In the genomic region with DNA sequence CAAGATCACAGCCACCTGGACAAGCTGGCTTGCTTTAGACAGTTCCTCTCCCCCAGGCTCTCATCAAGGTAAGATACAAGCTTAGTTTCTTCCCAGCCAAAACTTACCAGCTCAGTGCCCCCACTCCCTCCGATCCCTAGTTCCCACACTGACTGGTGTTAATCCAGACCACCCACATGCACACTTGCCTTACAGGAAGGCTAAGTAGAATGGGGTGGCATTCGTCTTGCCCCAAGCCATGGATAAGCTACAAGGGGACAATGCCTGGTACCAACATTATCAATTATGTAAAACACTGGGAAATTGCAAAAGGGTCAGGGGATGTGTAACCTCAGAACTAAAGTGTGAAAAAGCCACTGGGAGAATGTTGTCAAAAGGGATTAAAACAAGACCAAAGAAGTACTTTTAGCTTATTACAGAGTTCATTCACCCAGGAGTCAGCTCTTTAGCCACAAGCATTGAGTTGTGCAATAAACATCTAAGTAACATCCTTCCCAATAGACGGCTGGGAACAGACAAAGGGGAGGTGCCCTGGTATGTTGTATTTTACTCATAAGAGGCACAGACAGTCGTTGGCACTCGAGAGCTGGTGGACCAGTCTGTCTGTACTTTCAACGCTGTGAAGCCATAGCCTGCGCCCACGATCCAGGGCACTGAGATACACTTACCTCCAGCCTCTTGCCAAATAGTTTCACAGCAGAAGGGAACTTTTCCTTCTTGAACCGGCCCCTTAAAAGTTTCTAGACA, we compare ENCODE assay signal across 8 cellular contexts. TPM values are rescaled to one million over a fixed set of nuclear protein-coding genes. Genes with fewer than 3 reads are reported as not detected.
DNase-seq lines count a peak whose midpoint lies in the region; ATAC-seq, FAIRE-seq and TF ChIP-seq lines count a peak whose summit lies in the region.

No MANE protein-coding gene starts in this region.

- CTCF ChIA-PET in mammary epithelial cell (lab: Charles Lee; ENCODE audit: low non-redundant PET), result interaction anchor here (0.6 kb wide), 1 partner anchor 58 kb away, joined by 9 read pairs; no protein-coding TSS in a partner anchor

- H3K4me2 ChIP-seq in mammary epithelial cell (ENCODE audit: insufficient read depth, low read depth, low read length), result peak overlapping the region; percentile 93

- no peaks in the 10 kb centered on the region for H3K9me3 ChIP-seq in mammary epithelial cell (replicated peaks; ENCODE audit: insufficient read depth, low read length)
- H3K9me3 ChIP-seq in liver (ENCODE audit: control insufficient read depth in 4 of 4, low read length in 3 of 4), result no peaks in the 10 kb centered on the region
- no peaks in the 10 kb centered on the region for H3K9me3 ChIP-seq in thoracic aorta

- TF ChIP-seq CTCF in NB4 (IDR thresholded peaks at IDR 0.05; ENCODE audit: low read depth, low read length) (no peak), mammary epithelial cell (conservative IDR thresholded peaks at IDR 0.05 in 1 of 2, IDR thresholded peaks at IDR 0.05 in 1 of 2; ENCODE audit: extremely low read depth in 1 of 2, insufficient read depth in 1 of 2, low read depth in 1 of 2, low read length in 2 of 2) (no peak), liver (IDR thresholded peaks at IDR 0.05; ENCODE audit: low read depth, low read length, missing input control) (no peak), thoracic aorta (IDR thresholded peaks at IDR 0.05) (no peak)

- ATAC-seq in thoracic aorta (ENCODE audit: insufficient number of reproducible peaks, low FRiP score, low read depth) (no peak), GM19397 (IDR thresholded peaks at IDR 0.05; ENCODE audit: unreplicated experiment) (no peak)

- H3K9ac ChIP-seq in mammary epithelial cell (ENCODE audit: insufficient read depth, low read length) (peak overlapping the region; percentile 60), liver (ENCODE audit: low read depth in 1 of 2, low read length in 2 of 2) (peak overlapping the region; percentile 82 to 92)

- no peaks in the 10 kb centered on the region for H4K20me1 ChIP-seq in mammary epithelial cell (ENCODE audit: insufficient read depth, low read length)

- TF ChIP-seq RAD21 in liver (IDR thresholded peaks at IDR 0.05), result peak; percentile 41 to 51

- FAIRE-seq in RCC 7860 (lab: Jason Lieb, UNC), result no peak

- H3K36me3 ChIP-seq in mammary epithelial cell (ENCODE audit: insufficient read depth, low read length), result peaks cover 42% of the 10 kb centered on the region
- peaks cover 4 to 26% (median 24%) of the 10 kb centered on the region in 4 donors for H3K36me3 ChIP-seq in liver (ENCODE audit: control insufficient read depth in 4 of 4, insufficient read depth in 3 of 4, low read depth in 1 of 4, low read length in 3 of 4)
- peaks cover 13% of the 10 kb centered on the region for H3K36me3 ChIP-seq in thoracic aorta

- no peak overlapping the region for H2AFZ ChIP-seq in mammary epithelial cell (ENCODE audit: low read depth, low read length)

- H3K4me3 ChIP-seq in NB4 (ENCODE audit: low read depth, low read length) (peak overlapping the region; percentile 66), mammary epithelial cell (replicated peaks in 1 of 3; ENCODE audit: insufficient read depth in 1 of 3, low read depth in 2 of 3, low read length in 3 of 3) (peak overlapping the region; percentile 51 to 97 (median 82)), liver (ENCODE audit: low read depth in 1 of 3, low read length in 3 of 3) (peak overlapping the region; percentile 78 to 88 (median 80)), thoracic aorta (peak overlapping the region; percentile 85)

- 17% methylated on average over 9 of the region's 9 CpGs for WGBS in mammary epithelial cell (ENCODE audit: low coverage, missing lambda C conversion rate)
- 27% methylated on average over 9 of the region's 9 CpGs for WGBS in liver

- intact Hi-C loops in mammary epithelial cell (cut with micrococcal nuclease), result no loop called here

- H3K79me2 ChIP-seq in mammary epithelial cell (ENCODE audit: insufficient read depth, low read length), result peaks cover 77% of the 10 kb centered on the region

- no peak for TF ChIP-seq POLR2A in NB4 (IDR thresholded peaks at IDR 0.05; ENCODE audit: extremely low read depth, insufficient read length)

- H3K4me1 ChIP-seq in mammary epithelial cell (ENCODE audit: insufficient read depth, low read length), result peaks cover 24% of the 10 kb centered on the region
- peaks cover 5 to 41% (median 24%) of the 10 kb centered on the region in 4 donors for H3K4me1 ChIP-seq in liver (ENCODE audit: control insufficient read depth in 4 of 4, insufficient read depth in 4 of 4, low read length in 3 of 4)
- peaks cover 5 to 30% of the 10 kb centered on the region in 2 donors for H3K4me1 ChIP-seq in thoracic aorta (ENCODE audit: control insufficient read depth in 1 of 2, low read depth in 2 of 2)

- H3K27me3 ChIP-seq in mammary epithelial cell (ENCODE audit: insufficient read depth, low read length), result no peaks in the 10 kb centered on the region
- H3K27me3 ChIP-seq in liver (ENCODE audit: control insufficient read depth in 4 of 4, insufficient read depth in 4 of 4, low read length in 3 of 4), result no peaks in the 10 kb centered on the region
- no peaks in the 10 kb centered on the region for H3K27me3 ChIP-seq in thoracic aorta (replicated peaks; ENCODE audit: insufficient read depth)

- in situ Hi-C loops in mammary epithelial cell (cut with MboI; ENCODE audit: low sequenced_read_pairs in 2 of 2), result no loop called here

- DNase-seq in GM04503 (ENCODE audit: low read depth), result peak; percentile 36
- DNase-seq in NB4 (ENCODE audit: low read depth), result peak; percentile 89
- peak; percentile 83 for DNase-seq in mammary epithelial cell
- DNase-seq in thoracic aorta (ENCODE audit: low spot score), result no peak
- no peak for DNase-seq in stimulated activated CD4-positive, alpha-beta T cell treated with anti-CD3 and anti-CD28 coated beads, Interleukin-1b, Interleukin-23, amount 100 ng/mL, for 48 hours
- no peak for DNase-seq in RCC 7860 (ENCODE audit: low spot score)

- dilution Hi-C loops in mammary epithelial cell (cut with HindIII; ENCODE audit: low sequenced_read_pairs), result loop anchor here (5.0 kb wide), 1 partner anchor 50 kb away; no protein-coding TSS in a partner anchor

- TSS peak; percentile 34 for BruUV-seq in mammary epithelial cell (replicated peaks; lab: Mats Ljungman, UMichigan)

- H3K27ac ChIP-seq in mammary epithelial cell (ENCODE audit: insufficient read depth, low read depth, low read length) (peak overlapping the region; percentile 0), liver (ENCODE audit: low read depth in 1 of 2, low read length in 2 of 2) (peak overlapping the region; percentile 97), thoracic aorta (peak overlapping the region; percentile 45 to 54)

TF ChIP-seq in liver, 16 proteins besides CTCF, POLR2A, EP300 and RAD21 (continues in another document):
- TF ChIP-seq HNF4A (conservative IDR thresholded peaks at IDR 0.05), result peak; percentile 70 to 79
- TF ChIP-seq, protein P1, sequence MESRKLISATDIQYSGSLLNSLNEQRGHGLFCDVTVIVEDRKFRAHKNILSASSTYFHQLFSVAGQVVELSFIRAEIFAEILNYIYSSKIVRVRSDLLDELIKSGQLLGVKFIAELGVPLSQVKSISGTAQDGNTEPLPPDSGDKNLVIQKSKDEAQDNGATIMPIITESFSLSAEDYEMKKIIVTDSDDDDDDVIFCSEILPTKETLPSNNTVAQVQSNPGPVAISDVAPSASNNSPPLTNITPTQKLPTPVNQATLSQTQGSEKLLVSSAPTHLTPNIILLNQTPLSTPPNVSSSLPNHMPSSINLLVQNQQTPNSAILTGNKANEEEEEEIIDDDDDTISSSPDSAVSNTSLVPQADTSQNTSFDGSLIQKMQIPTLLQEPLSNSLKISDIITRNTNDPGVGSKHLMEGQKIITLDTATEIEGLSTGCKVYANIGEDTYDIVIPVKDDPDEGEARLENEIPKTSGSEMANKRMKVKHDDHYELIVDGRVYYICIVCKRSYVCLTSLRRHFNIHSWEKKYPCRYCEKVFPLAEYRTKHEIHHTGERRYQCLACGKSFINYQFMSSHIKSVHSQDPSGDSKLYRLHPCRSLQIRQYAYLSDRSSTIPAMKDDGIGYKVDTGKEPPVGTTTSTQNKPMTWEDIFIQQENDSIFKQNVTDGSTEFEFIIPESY (IDR thresholded peaks at IDR 0.05), result no peak
- TF ChIP-seq, protein P2, sequence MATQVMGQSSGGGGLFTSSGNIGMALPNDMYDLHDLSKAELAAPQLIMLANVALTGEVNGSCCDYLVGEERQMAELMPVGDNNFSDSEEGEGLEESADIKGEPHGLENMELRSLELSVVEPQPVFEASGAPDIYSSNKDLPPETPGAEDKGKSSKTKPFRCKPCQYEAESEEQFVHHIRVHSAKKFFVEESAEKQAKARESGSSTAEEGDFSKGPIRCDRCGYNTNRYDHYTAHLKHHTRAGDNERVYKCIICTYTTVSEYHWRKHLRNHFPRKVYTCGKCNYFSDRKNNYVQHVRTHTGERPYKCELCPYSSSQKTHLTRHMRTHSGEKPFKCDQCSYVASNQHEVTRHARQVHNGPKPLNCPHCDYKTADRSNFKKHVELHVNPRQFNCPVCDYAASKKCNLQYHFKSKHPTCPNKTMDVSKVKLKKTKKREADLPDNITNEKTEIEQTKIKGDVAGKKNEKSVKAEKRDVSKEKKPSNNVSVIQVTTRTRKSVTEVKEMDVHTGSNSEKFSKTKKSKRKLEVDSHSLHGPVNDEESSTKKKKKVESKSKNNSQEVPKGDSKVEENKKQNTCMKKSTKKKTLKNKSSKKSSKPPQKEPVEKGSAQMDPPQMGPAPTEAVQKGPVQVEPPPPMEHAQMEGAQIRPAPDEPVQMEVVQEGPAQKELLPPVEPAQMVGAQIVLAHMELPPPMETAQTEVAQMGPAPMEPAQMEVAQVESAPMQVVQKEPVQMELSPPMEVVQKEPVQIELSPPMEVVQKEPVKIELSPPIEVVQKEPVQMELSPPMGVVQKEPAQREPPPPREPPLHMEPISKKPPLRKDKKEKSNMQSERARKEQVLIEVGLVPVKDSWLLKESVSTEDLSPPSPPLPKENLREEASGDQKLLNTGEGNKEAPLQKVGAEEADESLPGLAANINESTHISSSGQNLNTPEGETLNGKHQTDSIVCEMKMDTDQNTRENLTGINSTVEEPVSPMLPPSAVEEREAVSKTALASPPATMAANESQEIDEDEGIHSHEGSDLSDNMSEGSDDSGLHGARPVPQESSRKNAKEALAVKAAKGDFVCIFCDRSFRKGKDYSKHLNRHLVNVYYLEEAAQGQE (IDR thresholded peaks at IDR 0.05), result peak; percentile 46
- TF ChIP-seq HNF4G (IDR thresholded peaks at IDR 0.05), result no peak
- peak; percentile 39 to 72 for TF ChIP-seq JUND (IDR thresholded peaks at IDR 0.05)
- peak; percentile 29 for TF ChIP-seq FOXA1 (IDR thresholded peaks at IDR 0.05)
- peak; percentile 66 for TF ChIP-seq YY1 (IDR thresholded peaks at IDR 0.05)

RNA-seq across cellular contexts. Expression of a gene that starts 1.1 kb away (rescaled TPM):
- total RNA-seq in mammary epithelial cell (100 to 1,000 TPM in 1 of 2 donors, 10 to 100 TPM in 1; 62.8 to 231 TPM), liver (100 to 1,000 TPM; 149 to 224 TPM), thoracic aorta (10 to 100 TPM in 1 of 2 donors, 1 to 10 TPM in 1; 6.6 to 17.6 TPM)
- polyA plus RNA-seq in mammary epithelial cell (173 TPM), liver (100 to 1,000 TPM in 1 of 2 donors, 10 to 100 TPM in 1; 56.9 to 195 TPM)
- polyA minus RNA-seq in mammary epithelial cell, result 402 TPM

RNA-seq across cellular contexts. Expression of a gene that starts 5.9 kb away (rescaled TPM):
- total RNA-seq in mammary epithelial cell, result 100 to 1,000 TPM in 1 of 2 donors, 10 to 100 TPM in 1; 84.9 to 103 TPM
- polyA plus RNA-seq in mammary epithelial cell, result 45.9 TPM
- 51.4 TPM for polyA minus RNA-seq in mammary epithelial cell
- total RNA-seq in liver, result 10 to 100 TPM; 19.8 to 33.6 TPM
- 10 to 100 TPM; 16.6 to 24.6 TPM for polyA plus RNA-seq in liver
- total RNA-seq in thoracic aorta, result 100 to 1,000 TPM in 1 of 2 donors, 10 to 100 TPM in 1; 68.0 to 112 TPM

Comparison
In these comparisons a context has a peak if more than half of its experiments do, and no peak if none do; other contexts are left out.
1. DNase-seq: peak in GM04503 (single experiment), NB4 (single experiment) and mammary epithelial cell (single experiment); none in thoracic aorta (single experiment), stimulated activated CD4-positive, alpha-beta T cell treated with anti-CD3 and anti-CD28 coated beads, Interleukin-1b, Interleukin-23, amount 100 ng/mL, for 48 hours (single experiment) and RCC 7860 (single experiment).
2. H3K27ac ChIP-seq: peak in every context shown above with its lines; median percentile 97 in liver; 50 in thoracic aorta; 0 in mammary epithelial cell.
3. Peak in every context shown above with its lines, with median percentiles within 50 percentile points of each other: H3K4me3 ChIP-seq.